In the genomic region with DNA sequence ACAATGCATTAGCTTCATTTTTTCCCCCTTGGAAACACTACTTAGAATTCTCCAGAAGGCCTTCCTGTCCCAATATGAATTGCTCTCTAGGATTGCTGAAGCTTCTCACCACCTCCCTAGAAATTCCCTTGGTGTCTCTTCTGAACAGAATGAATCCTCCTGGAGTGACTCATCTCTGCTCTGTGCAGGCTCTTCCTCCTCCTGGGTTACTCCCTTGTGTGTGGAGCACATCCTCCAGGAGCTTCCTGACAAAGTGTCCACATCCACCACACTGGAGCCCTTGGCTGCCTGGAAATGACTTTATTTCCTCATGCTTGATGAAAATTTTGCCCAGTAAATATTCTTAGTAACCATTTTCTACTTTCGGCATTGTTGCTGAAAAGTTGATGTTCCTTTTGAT, we compare ENCODE assay signal across 10 cellular contexts. TPM values are rescaled to one million over a fixed set of nuclear protein-coding genes. Genes with fewer than 3 reads are reported as not detected.
DNase-seq lines count a peak whose midpoint lies in the region; ATAC-seq and TF ChIP-seq lines count a peak whose summit lies in the region.
"Had no signal": no experiment of that assay in that cellular context is flagged by ENCODE, and none has a peak within 500 bp of the region (broad histone marks: within the 10 kb centered on the region; RNA-seq: fewer than 3 reads in every experiment).

No MANE protein-coding gene starts in this region.

- no peak for TF ChIP-seq POLR2A in upper lobe of left lung (IDR thresholded peaks at IDR 0.05)

- ATAC-seq in upper lobe of left lung (ENCODE audit: low FRiP score in 2 of 2) (peak; percentile 49 to 87), HG02870 (IDR thresholded peaks at IDR 0.05; ENCODE audit: unreplicated experiment) (no peak)

- WGBS in upper lobe of left lung, 2 donors, result 61 to 81% methylated on average over 1 of the region's 1 CpG

- no peaks in the 10 kb centered on the region for H3K36me3 ChIP-seq in upper lobe of left lung
- H3K36me3 ChIP-seq: ovary had no signal

- H3K27ac ChIP-seq in upper lobe of left lung, result peak overlapping the region in 3 of 4 donors; percentile 54 to 74 (median 61)
- H3K27ac ChIP-seq: ovary had no signal

- H3K4me3 ChIP-seq in HFF-Myc (replicated peaks; ENCODE audit: low read depth, low read length), result no peak overlapping the region
- H3K4me3 ChIP-seq in upper lobe of left lung, result no peak overlapping the region
- H3K4me3 ChIP-seq: ovary had no signal

- H3K9me3 ChIP-seq in upper lobe of left lung, result no peaks in the 10 kb centered on the region
- H3K9me3 ChIP-seq: ovary had no signal

- no peak for TF ChIP-seq CTCF in HFF-Myc (IDR thresholded peaks at IDR 0.05; ENCODE audit: low read depth, low read length, missing control alignments)
- TF ChIP-seq CTCF in upper lobe of left lung (IDR thresholded peaks at IDR 0.05), result no peak

- peaks cover 0 to 14% (median 2%) of the 10 kb centered on the region in 4 donors for H3K4me1 ChIP-seq in upper lobe of left lung

- DNase-seq in HFF-Myc (ENCODE audit: extremely low read depth, low read depth) (peak; percentile 68), amniotic stem cell (lab: John Stamatoyannopoulos, UW) (peak; percentile 28), iPS-NIHi7 (ENCODE audit: extremely low spot score) (peak; percentile 38), upper lobe of left lung (no peak), HuH-7.5 (ENCODE audit: low spot score) (no peak), NCI-H187 treated with DMSO at 0.1 percent for 48 hours (lab: John Stamatoyannopoulos, UW) (no peak)
- DNase-seq: hypothalamus, ovary, SHP77 had no signal

- H3K27me3 ChIP-seq in upper lobe of left lung, result no peaks in the 10 kb centered on the region
- H3K27me3 ChIP-seq: ovary had no signal

- TF ChIP-seq EP300 in upper lobe of left lung (IDR thresholded peaks at IDR 0.05), result peak in 1 of 4 donors; percentile 3

RNA-seq across cellular contexts. Expression of a gene that starts 54.4 kb away (rescaled TPM):
- 10 to 100 TPM; 16.2 to 33.5 (median 21.3) TPM for total RNA-seq in upper lobe of left lung

Comparison
In these comparisons a context has a peak if more than half of its experiments do, and no peak if none do; other contexts are left out.
1. DNase-seq: peak in HFF-Myc (single experiment), amniotic stem cell (single experiment) and iPS-NIHi7 (single experiment); none in upper lobe of left lung (0 of 2), HuH-7.5 (single experiment) and NCI-H187 treated with DMSO at 0.1 percent for 48 hours (single experiment).